Comparison of ENCODE assay signal across 15 cellular contexts in the genomic region with DNA sequence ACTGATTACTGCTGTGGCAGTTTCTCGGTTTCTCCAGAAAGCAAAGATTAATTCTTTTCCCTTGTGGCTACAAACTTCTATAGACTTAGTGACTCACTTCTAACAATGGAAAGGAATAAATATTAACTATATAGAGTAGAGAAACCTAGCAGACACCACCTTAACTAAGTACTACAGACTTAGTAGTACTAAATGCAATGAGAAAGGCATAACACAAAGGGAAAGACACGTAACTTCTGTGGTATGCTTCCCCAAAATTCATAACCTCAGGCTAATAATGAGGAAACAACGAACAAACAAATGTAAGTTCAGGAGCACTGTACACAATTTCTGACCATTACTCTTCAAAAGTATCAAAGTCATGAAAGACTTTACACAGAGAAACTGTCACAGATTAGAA. TPM values are rescaled to one million over a fixed set of nuclear protein-coding genes. Genes with fewer than 3 reads are reported as not detected.
A peak's percentile ranks its signal among the peaks of the same experiment; 100 is the strongest.
DNase-seq lines count a peak whose midpoint lies in the region; ATAC-seq, FAIRE-seq and TF ChIP-seq lines count a peak whose summit lies in the region.
"Had no signal": no experiment of that assay in that cellular context is flagged by ENCODE, and none has a peak within 500 bp of the region (broad histone marks: within the 10 kb centered on the region; RNA-seq: fewer than 3 reads in every experiment).

No MANE protein-coding gene starts in this region.

- peak overlapping the region; percentile 46 for H3K4me2 ChIP-seq in A549
- H3K4me2 ChIP-seq: BLaER1 treated with 17β-estradiol and CSF1 and Interleukin-3, amounts not matched to agents 10 nM and 100 nM had no signal

- H3K4me3 ChIP-seq in A549 (no peak overlapping the region), ectodermal cell (ENCODE audit: insufficient read depth, low read depth, low read length) (no peak overlapping the region)
- H3K4me3 ChIP-seq: BLaER1 treated with 17β-estradiol and CSF1 and Interleukin-3, amounts not matched to agents 10 nM and 100 nM had no signal

- CTCF ChIA-PET in A549 (lab: Yijun Ruan, JAX), result interaction anchor here (0.7 to 1.1 kb wide), 6 partner anchors 11 to 392 kb away, joined by 3 to 4 read pairs (median 4); no protein-coding TSS in a partner anchor

- TF ChIP-seq CTCF in A549 (IDR thresholded peaks at IDR 0.05), result no peak

- peak; percentile 10 to 59 for DNase-seq in A549 (ENCODE audit: low read depth in 1 of 2, low spot score in 1 of 2)
- peak; percentile 16 for DNase-seq in HT-29 (ENCODE audit: low spot score)
- peak; percentile 5 for DNase-seq in foreskin melanocyte
- no peak for DNase-seq in NCI-H2171 (lab: John Stamatoyannopoulos, UW)
- no peak for DNase-seq in stimulated activated CD4-positive, alpha-beta T cell treated with anti-CD3 and anti-CD28 coated beads, Interleukin-4, amount 100 ng/mL, for 24 hours
- no peak for DNase-seq in hepatic stellate cell (ENCODE audit: low spot score)
- DNase-seq: 8988T; Calu3; CD8-positive, alpha-beta T cell; DMS79 treated with DMSO at 0.1 percent for 48 hours; GF-D8; H9 had no signal

- H3K9me3 ChIP-seq in A549 (no peaks in the 10 kb centered on the region), ectodermal cell (ENCODE audit: control insufficient read depth, low read length) (no peaks in the 10 kb centered on the region)
- H3K9me3 ChIP-seq: BLaER1 treated with 17β-estradiol and CSF1 and Interleukin-3, amounts not matched to agents 10 nM and 100 nM had no signal

- peak; percentile 18 for FAIRE-seq in A549 (lab: Jason Lieb, UNC)

- peak; percentile 47 to 76; a peak in 4 of 6 replicates for ATAC-seq in A549

- no peak for TF ChIP-seq POLR2A in A549 (IDR thresholded peaks at IDR 0.05; ENCODE audit: low read length)

- TF ChIP-seq RAD21 in A549 (conservative IDR thresholded peaks at IDR 0.05 in 1 of 2, IDR thresholded peaks at IDR 0.05 in 1 of 2), result no peak

- peaks cover 14% of the 10 kb centered on the region; the same call in 2 of the 3 replicates for H3K4me1 ChIP-seq in A549
- H3K4me1 ChIP-seq in ectodermal cell (ENCODE audit: control insufficient read depth, insufficient read depth, low read length), result no peaks in the 10 kb centered on the region
- H3K4me1 ChIP-seq: BLaER1 treated with 17β-estradiol and CSF1 and Interleukin-3, amounts not matched to agents 10 nM and 100 nM had no signal

- H3K36me3 ChIP-seq in ectodermal cell (ENCODE audit: control insufficient read depth, insufficient read depth, low read length), result peaks cover 4% of the 10 kb centered on the region

- 18% methylated on average over 3 of the region's 3 CpGs for WGBS in A549 (ENCODE audit: missing lambda C conversion rate)
- WGBS in ectodermal cell, 2 experiments, result 88 to 90% methylated on average over 2 to 3 of the region's 3 CpGs

- POLR2A ChIA-PET in A549 (lab: Yijun Ruan, JAX), result no interaction called here

- TF ChIP-seq EP300 in A549 (IDR thresholded peaks at IDR 0.05), result no peak

- H3K27ac ChIP-seq in A549, result no peak overlapping the region
- H3K27ac ChIP-seq in ectodermal cell (ENCODE audit: insufficient read depth, low read depth, low read length, poor library complexity, severe bottlenecking), result peak overlapping the region; percentile 21
- H3K27ac ChIP-seq: BLaER1 treated with 17β-estradiol and CSF1 and Interleukin-3, amounts not matched to agents 10 nM and 100 nM had no signal

- H3K27me3 ChIP-seq in ectodermal cell (ENCODE audit: control insufficient read depth, insufficient read depth, low read length, poor library complexity, severe bottlenecking), result no peaks in the 10 kb centered on the region
- H3K27me3 ChIP-seq: BLaER1 treated with 17β-estradiol and CSF1 and Interleukin-3, amounts not matched to agents 10 nM and 100 nM had no signal

TF ChIP-seq in A549, 52 proteins besides CTCF, POLR2A, EP300 and RAD21:
- TF ChIP-seq FOSL2 (IDR thresholded peaks at IDR 0.05) (no peak), FOSL2 (CRISPR knock-in tag; IDR thresholded peaks at IDR 0.05) (peak; percentile 16; the same call in 1 of the 2 replicates), JUN (IDR thresholded peaks at IDR 0.05) (0 out of 5 replicates have a peak, but pooled peaks of 1 of the 2 experiments have one; percentile 25), FOXS1 (CRISPR knock-in tag; IDR thresholded peaks at IDR 0.05) (no peak)

RNA-seq across cellular contexts. Expression of a gene that starts 31.2 kb away (rescaled TPM):
- 47.0 and 74.5 TPM in 2 replicates for polyA plus RNA-seq in A549 (2011; rRNA removed)
- polyA plus RNA-seq in A549 (2012; cell fraction: cytosol; rRNA removed), result 30.6 and 32.0 TPM in 2 replicates
- polyA plus RNA-seq in A549 (2012; cell fraction: nucleus; rRNA removed), result 20.2 and 21.8 TPM in 2 replicates
- 47.5 to 58.2 TPM (median 50.2 TPM) in 3 replicates for polyA plus RNA-seq in A549 (2017; fragmentation: RNase III; extraction: RNeasy Plus Mini Kit Qiagen cat#74134 plus additional on column Dnase treatment)
- polyA minus RNA-seq in A549 (2011; rRNA and poly(A)+ RNA removed), result 22.4 and 32.1 TPM in 2 replicates
- 92.1 and 103 TPM in 2 replicates for total RNA-seq in HT-29 (2014; rRNA removed; shearing (Covaris generic))
- polyA plus RNA-seq in ectodermal cell (2013, experiment 1 of 4), result 47.5 TPM
- polyA plus RNA-seq in ectodermal cell (2013, experiment 2 of 4), result 39.3 TPM
- 41.8 TPM for polyA plus RNA-seq in ectodermal cell (2013, experiment 3 of 4)
- 48.7 TPM for polyA plus RNA-seq in ectodermal cell (2013, experiment 4 of 4)

RNA-seq across cellular contexts. Expression of a gene that starts 31.3 kb away (rescaled TPM):
- polyA plus RNA-seq in A549 (2011; rRNA removed) (53.4 and 64.7 TPM in 2 replicates), A549 (2017; fragmentation: RNase III; extraction: RNeasy Plus Mini Kit Qiagen cat#74134 plus additional on column Dnase treatment) (18.7 to 21.0 TPM (median 19.0 TPM) in 3 replicates)
- polyA plus RNA-seq in A549 (2012; cell fraction: cytosol; rRNA removed), result 8.2 and 8.9 TPM in 2 replicates
- 3.4 and 6.7 TPM in 2 replicates for polyA plus RNA-seq in A549 (2012; cell fraction: nucleus; rRNA removed)
- polyA minus RNA-seq in A549 (2011; rRNA and poly(A)+ RNA removed), result 17.6 and 24.2 TPM in 2 replicates
- total RNA-seq in HT-29 (2014; rRNA removed; shearing (Covaris generic)), result 11.7 and 14.8 TPM in 2 replicates
- polyA plus RNA-seq in ectodermal cell (2013, experiment 1 of 4), result 46.2 TPM
- polyA plus RNA-seq in ectodermal cell (2013, experiment 2 of 4), result 58.8 TPM
- 45.3 TPM for polyA plus RNA-seq in ectodermal cell (2013, experiment 3 of 4)
- polyA plus RNA-seq in ectodermal cell (2013, experiment 4 of 4), result 59.5 TPM

RNA-seq across cellular contexts. Expression of a gene that starts 31.3 kb away (rescaled TPM):
- polyA plus RNA-seq in A549 (2011; rRNA removed), result 0.03 TPM in 1 of 2 replicates, not detected in the other
- polyA plus RNA-seq in A549 (2012; cell fraction: cytosol; rRNA removed), result not detected in 2 replicates
- not detected in 2 replicates for polyA plus RNA-seq in A549 (2012; cell fraction: nucleus; rRNA removed)
- 0.09 TPM in 1 of 3 replicates, not detected in the others for polyA plus RNA-seq in A549 (2017; fragmentation: RNase III; extraction: RNeasy Plus Mini Kit Qiagen cat#74134 plus additional on column Dnase treatment)
- not detected in 2 replicates for polyA minus RNA-seq in A549 (2011; rRNA and poly(A)+ RNA removed)
- not detected in 2 replicates for total RNA-seq in HT-29 (2014; rRNA removed; shearing (Covaris generic))
- polyA plus RNA-seq in ectodermal cell (2013, experiment 1 of 4), result not detected
- not detected for polyA plus RNA-seq in ectodermal cell (2013, experiment 2 of 4)
- polyA plus RNA-seq in ectodermal cell (2013, experiment 3 of 4), result not detected
- not detected for polyA plus RNA-seq in ectodermal cell (2013, experiment 4 of 4)
- total RNA-seq: Calu3, H1, H9 had no signal
- polyA plus RNA-seq: H1 had no signal

Comparison
In these comparisons a context has a peak if more than half of its experiments do, and no peak if none do; other contexts are left out.
1. DNase-seq: peak in A549 (2 of 2), HT-29 (single experiment) and foreskin melanocyte (single experiment); none in NCI-H2171 (single experiment), stimulated activated CD4-positive, alpha-beta T cell treated with anti-CD3 and anti-CD28 coated beads, Interleukin-4, amount 100 ng/mL, for 24 hours (single experiment) and hepatic stellate cell (single experiment).